17 cellular contexts compared by ENCODE assay signal in the genomic region with DNA sequence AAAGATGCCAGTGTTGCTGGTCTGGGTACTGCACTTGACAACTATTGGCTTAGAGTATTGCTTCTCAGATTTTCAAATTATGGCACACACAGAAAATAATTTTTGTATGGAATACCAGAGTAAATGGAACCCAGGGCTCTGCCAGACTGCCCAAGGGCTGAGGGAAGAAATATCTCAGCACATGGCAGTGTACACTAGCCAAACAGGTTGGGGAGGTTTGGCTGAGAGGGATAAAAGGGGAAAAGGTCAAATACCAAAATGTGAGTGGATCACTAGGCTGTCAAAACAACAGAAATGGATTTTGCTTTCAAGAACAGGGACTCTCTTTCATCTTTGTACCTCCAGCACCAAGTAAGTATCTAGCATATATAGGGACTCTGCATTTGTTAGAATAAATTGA. TPM values are rescaled to one million over a fixed set of nuclear protein-coding genes. Genes with fewer than 3 reads are reported as not detected.
"Had no signal": no experiment of that assay in that cellular context is flagged by ENCODE, and none has a peak within 500 bp of the region (broad histone marks: within the 10 kb centered on the region; RNA-seq: fewer than 3 reads in every experiment).

No MANE protein-coding gene starts in this region.

- H3K4me1 ChIP-seq: psoas muscle, right lobe of liver, spleen had no signal

- H3K36me3 ChIP-seq: right lobe of liver, spleen, suprapubic skin had no signal

- ATAC-seq: natural killer cell, psoas muscle, right lobe of liver, T-helper 17 cell had no signal

- H3K27me3 ChIP-seq: right lobe of liver had no signal

- DNase-seq: activated CD4-positive, alpha-beta T cell treated with anti-CD3 and anti-CD28 coated beads, Interleukin-2, amount 50 U/mL, for 1 hour; amniotic stem cell; erythroblast; hippocampal formation; natural killer cell; nucleus accumbens; psoas muscle; right lobe of liver; spleen; stimulated activated CD4-positive, alpha-beta T cell treated with anti-CD3 and anti-CD28 coated beads, Interleukin-1b, Interleukin-23, amount 100 ng/mL, for 48 hours; stimulated activated naive CD4-positive, alpha-beta T cell; T-helper 17 cell had no signal

- H3K27ac ChIP-seq: psoas muscle, right lobe of liver, spleen, suprapubic skin had no signal

- H3K9me3 ChIP-seq: psoas muscle, right lobe of liver, spleen, suprapubic skin had no signal

- H3K4me3 ChIP-seq: psoas muscle, right lobe of liver, spleen, suprapubic skin had no signal

RNA-seq across cellular contexts. Expression of a gene that starts 3.0 kb away (rescaled TPM):
- total RNA-seq: activated CD8-positive, alpha-beta memory T cell treated with anti-CD3 and anti-CD28 coated beads for 36 hours; activated T-helper 2 cell treated with anti-CD3 and anti-CD28 coated beads, Interferon-gamma antibody, Interleukin-2, Interleukin-4, amounts not matched to agents 10 μg/mL and 5 μg/mL and 100 μg/mL, durations not matched to agents 14 hours and 24 hours and 36 hours; glomerular endothelial cell; lung microvascular endothelial cell; natural killer cell; psoas muscle; right lobe of liver; suprapubic skin; T-helper 17 cell had no signal
